ENCODE assay signal across 9 cellular contexts in genomic region chr11:69101100-69101791, GRCh38. TPM values are rescaled to one million over a fixed set of nuclear protein-coding genes. Genes with fewer than 3 reads are reported as not detected.
DNase-seq lines count a peak whose midpoint lies in the region; ATAC-seq and TF ChIP-seq lines count a peak whose summit lies in the region.
"Had no signal": no experiment of that assay in that cellular context is flagged by ENCODE, and none has a peak within 500 bp of the region (broad histone marks: within the 10 kb centered on the region; RNA-seq: fewer than 3 reads in every experiment).

No MANE protein-coding gene starts in this region.

- no peak overlapping the region for H3K27ac Mint-ChIP-seq in CD4-positive, alpha-beta memory T cell
- H3K27ac Mint-ChIP-seq: IgD-negative memory B cell had no signal

- peaks cover 1 to 4% of the 10 kb centered on the region in 2 donors for H3K27me3 Mint-ChIP-seq in CD4-positive, alpha-beta memory T cell

- no peaks in the 10 kb centered on the region for H3K9me3 Mint-ChIP-seq in CD4-positive, alpha-beta memory T cell
- H3K9me3 Mint-ChIP-seq: IgD-negative memory B cell had no signal

- no peak overlapping the region for H3K27ac ChIP-seq in CD4-positive, alpha-beta memory T cell (ENCODE audit: low read depth, low read length)
- no peak overlapping the region for H3K27ac ChIP-seq in lung (ENCODE audit: low read depth in 1 of 2, low read length in 1 of 2)

- POLR2A ChIA-PET in CD4-positive, alpha-beta memory T cell (lab: Charles Lee; ENCODE audit: partially characterized antibody) = interaction anchor here (0.6 kb wide), 1 partner anchor 542 kb away, joined by 3 read pairs; no protein-coding TSS in a partner anchor

- no peaks in the 10 kb centered on the region for H3K4me1 ChIP-seq in CD4-positive, alpha-beta memory T cell (ENCODE audit: insufficient read depth, low read length)
- peaks cover 0 to 7% of the 10 kb centered on the region in 2 donors for H3K4me1 ChIP-seq in lung (ENCODE audit: control insufficient read depth in 2 of 2, insufficient read depth in 2 of 2, low read length in 2 of 2)

- TF ChIP-seq CTCF in lung (IDR thresholded peaks at IDR 0.05; ENCODE audit: control extremely low read depth, extremely low read depth) = peak; percentile 99

- CTCF ChIA-PET in CD4-positive, alpha-beta memory T cell (lab: Charles Lee; ENCODE audit: partially characterized antibody) = interaction anchor here (1.1 to 4.8 kb wide), 7 partner anchors 12 to 548 kb away, joined by 3 to 48 read pairs (median 4); no protein-coding TSS in a partner anchor

- peaks cover 5% of the 10 kb centered on the region for H3K27me3 ChIP-seq in CD4-positive, alpha-beta memory T cell (ENCODE audit: insufficient read depth, low read length)
- H3K27me3 ChIP-seq in lung (ENCODE audit: control insufficient read depth, insufficient read depth) = no peaks in the 10 kb centered on the region

- peak; percentile 58 to 74 (median 71) for DNase-seq in CD4-positive, alpha-beta memory T cell
- DNase-seq in GOT3 (lab: John Stamatoyannopoulos, UW) (peak; percentile 17), NCI-H2227 treated with DMSO at 0.1 percent for 48 hours (lab: John Stamatoyannopoulos, UW) (peak; percentile 52), dedifferentiated amniotic fluid mesenchymal stem cell (ENCODE audit: extremely low spot score) (peak; percentile 67), lung (ENCODE audit: low spot score) (peak; percentile 83), OCI-M2 (lab: John Stamatoyannopoulos, UW; ENCODE audit: unreplicated experiment) (no peak)
- DNase-seq in activated CD4-positive, alpha-beta T cell treated with anti-CD3 and anti-CD28 coated beads, Interleukin-2, amount 50 U/mL, for 24 hours (ENCODE audit: low read depth in 1 of 2, low spot score in 1 of 2) = peak; percentile 69 to 74
- DNase-seq in stimulated activated CD8-positive, alpha-beta memory T cell treated with anti-CD3 and anti-CD28 coated beads, Interleukin-12 subunit alpha, Interleukin-12 subunit beta, amount 100 ng/mL, for 24 hours (ENCODE audit: extremely low read depth) = peak; percentile 22

- intact Hi-C loops in CD4-positive, alpha-beta memory T cell (cut with micrococcal nuclease) = loop anchor here (1.0 to 2.0 kb wide), 3 partner anchors 140 to 569 kb away; no protein-coding TSS in a partner anchor

- H3K9me3 ChIP-seq in CD4-positive, alpha-beta memory T cell (ENCODE audit: control insufficient read depth in 1 of 2, low read length in 2 of 2) = no peaks in the 10 kb centered on the region
- H3K9me3 ChIP-seq in lung (ENCODE audit: control insufficient read depth in 2 of 2, insufficient read depth in 1 of 2, low read length in 1 of 2) = no peaks in the 10 kb centered on the region

- peak; percentile 91 for ATAC-seq in lung (ENCODE audit: insufficient read depth, low FRiP score)

- 30 to 31% methylated on average over 14 of the region's 14 CpGs for WGBS in lung, 2 donors

- H3K36me3 ChIP-seq in CD4-positive, alpha-beta memory T cell (ENCODE audit: insufficient read depth, low read length) = no peaks in the 10 kb centered on the region
- H3K36me3 ChIP-seq in lung (ENCODE audit: control insufficient read depth in 2 of 2, insufficient read depth in 2 of 2, low read length in 2 of 2) = no peaks in the 10 kb centered on the region

- peaks cover 0 to 3% (median 1%) of the 10 kb centered on the region in 4 donors for H3K4me1 Mint-ChIP-seq in CD4-positive, alpha-beta memory T cell

- no peaks in the 10 kb centered on the region for H3K36me3 Mint-ChIP-seq in CD4-positive, alpha-beta memory T cell
- H3K36me3 Mint-ChIP-seq: IgD-negative memory B cell had no signal

- no peak overlapping the region for H3K4me3 ChIP-seq in CD4-positive, alpha-beta memory T cell (ENCODE audit: low read length in 2 of 2)
- no peak overlapping the region for H3K4me3 ChIP-seq in lung

- H3K4me3 Mint-ChIP-seq in CD4-positive, alpha-beta memory T cell = no peak overlapping the region
- H3K4me3 Mint-ChIP-seq: IgD-negative memory B cell had no signal

RNA-seq across cellular contexts. Expression of gene TPCN2, which starts 52.5 kb away (rescaled TPM):
- 10 to 100 TPM; 22.4 to 23.0 TPM for total RNA-seq in CD4-positive, alpha-beta memory T cell
- polyA plus RNA-seq in CD4-positive, alpha-beta memory T cell = 1 to 10 TPM; 6.6 to 7.2 TPM
- total RNA-seq in lung = 10 to 100 TPM; 16.8 to 25.0 TPM
- 10 to 100 TPM; 10.0 to 12.3 TPM for polyA plus RNA-seq in lung

RNA-seq across cellular contexts. Expression of gene SMIM38, which starts 54.5 kb away (rescaled TPM):
- under 1 TPM; 0.50 to 0.70 TPM for total RNA-seq in CD4-positive, alpha-beta memory T cell
- not detected for polyA plus RNA-seq in CD4-positive, alpha-beta memory T cell
- total RNA-seq in lung = 1 to 10 TPM in 1 of 2 donors, under 1 TPM in 1; 0.74 to 1.3 TPM
- polyA plus RNA-seq in lung = under 1 TPM; 0.08 to 0.12 TPM
- polyA plus RNA-seq: IgD-negative memory B cell had no signal
